30 cellular contexts compared by ENCODE assay signal in the genomic region with DNA sequence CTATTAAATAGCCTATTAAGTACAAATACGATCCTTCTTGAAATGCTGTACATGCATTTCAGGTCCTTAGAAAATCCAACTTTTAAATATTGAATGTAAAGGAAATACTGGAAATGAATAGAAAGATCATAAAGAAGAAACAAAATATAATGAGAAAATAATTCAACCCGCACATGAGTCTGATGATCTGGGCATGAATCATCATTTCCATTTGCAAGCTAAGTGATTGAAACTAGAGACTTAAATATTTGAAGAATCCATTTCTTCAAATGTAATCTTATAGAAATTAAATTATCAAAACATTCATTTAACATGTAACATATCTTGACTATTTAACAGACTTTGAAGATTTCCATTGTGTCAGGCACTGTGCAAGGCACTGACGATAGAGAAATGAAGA.
DNase-seq lines count a peak whose midpoint lies in the region; ATAC-seq and TF ChIP-seq lines count a peak whose summit lies in the region.
"Had no signal": no experiment of that assay in that cellular context is flagged by ENCODE, and none has a peak within 500 bp of the region (broad histone marks: within the 10 kb centered on the region; RNA-seq: fewer than 3 reads in every experiment).

No MANE protein-coding gene starts in this region.

- no peaks in the 10 kb centered on the region for H4K20me1 ChIP-seq in GM23248 (ENCODE audit: insufficient read depth)

- no peak overlapping the region for H3K4me2 ChIP-seq in GM23248 (ENCODE audit: unreplicated experiment)

- H3K9me2 ChIP-seq in GM23248 (ENCODE audit: insufficient read depth) = no peaks in the 10 kb centered on the region

- H3F3A ChIP-seq in GM23248 (ENCODE audit: insufficient read depth) = no peaks in the 10 kb centered on the region

- H3K27ac ChIP-seq in GM23248 (no peak overlapping the region), foreskin keratinocyte (no peak overlapping the region)
- H3K27ac ChIP-seq: adrenal gland, epithelial cell of prostate, gastroesophageal sphincter, lower lobe of right lung, psoas muscle, tibial artery had no signal

- H3K4me1 ChIP-seq in GM23248 (ENCODE audit: insufficient read depth) (peaks cover 6% of the 10 kb centered on the region; the same call in 1 of the 2 replicates), foreskin keratinocyte (peaks cover 31% of the 10 kb centered on the region)
- H3K4me1 ChIP-seq: adrenal gland, gastroesophageal sphincter, lower lobe of right lung, psoas muscle, tibial artery had no signal

- H3K4me3 ChIP-seq in GM23248 (no peak overlapping the region), choroid plexus epithelial cell (ENCODE audit: low read depth, low read length) (no peak overlapping the region)
- H3K4me3 ChIP-seq: gastroesophageal sphincter, lower lobe of right lung, psoas muscle, tibial artery had no signal

- H3K36me3 ChIP-seq in GM23248 (ENCODE audit: low read depth) = no peaks in the 10 kb centered on the region
- H3K36me3 ChIP-seq: adrenal gland, gastroesophageal sphincter, lower lobe of right lung, tibial artery had no signal

- H3K79me2 ChIP-seq in GM23248 (ENCODE audit: insufficient read depth) = no peaks in the 10 kb centered on the region

- no peaks in the 10 kb centered on the region for H3K27me3 ChIP-seq in GM23248 (replicated peaks; ENCODE audit: insufficient read depth)
- no peaks in the 10 kb centered on the region for H3K27me3 ChIP-seq in foreskin keratinocyte
- H3K27me3 ChIP-seq: adrenal gland, gastroesophageal sphincter, tibial artery had no signal

- no peak overlapping the region for H3K9ac ChIP-seq in GM23248

- no peak overlapping the region for H2AFZ ChIP-seq in GM23248

- 67 to 75% methylated on average over 3 of the region's 3 CpGs for WGBS in GM23248 (ENCODE audit: low coverage in 1 of 2, low lambda C conversion rate in 2 of 2, missing lambda C conversion rate in 2 of 2), 2 experiments

- H3K9me3 ChIP-seq in GM23248 (ENCODE audit: low read depth) = no peaks in the 10 kb centered on the region
- H3K9me3 ChIP-seq: adrenal gland, gastroesophageal sphincter, lower lobe of right lung, psoas muscle, tibial artery had no signal

- DNase-seq in GM23248 = peak; percentile 59
- peak; percentile 9 for DNase-seq in NCI-H226
- peak; percentile 58 for DNase-seq in choroid plexus epithelial cell (ENCODE audit: low read depth)
- peak in 1 of 2 donors; percentile 32 for DNase-seq in foreskin keratinocyte
- DNase-seq in A172 (ENCODE audit: low spot score) = no peak
- DNase-seq: activated CD4-positive, alpha-beta memory T cell treated with anti-CD3 and anti-CD28 coated beads, Interleukin-2, amount 10 ng/mL, durations not matched to agents 7 days and 5 days; activated CD8-positive, alpha-beta memory T cell treated with anti-CD3 and anti-CD28 coated beads, Interleukin-2, amount 50 U/mL, for 4 hours; activated naive CD4-positive, alpha-beta T cell treated with Interleukin-2 at 50 U/mL for 16 hours; adrenal gland; CD4-positive, alpha-beta memory T cell; effector CD4-positive, alpha-beta T cell; KG1; lower lobe of right lung; MM.1S; naive thymus-derived CD8-positive, alpha-beta T cell; NCI-H1417 treated with DMSO at 0.1 percent for 48 hours; NCI-H2029 treated with DMSO at 0.1 percent for 48 hours; NCI-H526 treated with DMSO at 0.1 percent for 48 hours; nucleus accumbens; psoas muscle; SHP77; stimulated activated CD4-positive, alpha-beta T cell treated with anti-CD3 and anti-CD28 coated beads, Interleukin-15, amount 100 ng/mL, for 24 hours; stimulated activated CD4-positive, alpha-beta T cell treated with anti-CD3 and anti-CD28 coated beads, Interleukin-4, amount 100 ng/mL, for 4 hours; SW 1271; tibial artery had no signal

- no peak for TF ChIP-seq CTCF in choroid plexus epithelial cell (conservative IDR thresholded peaks at IDR 0.05; ENCODE audit: low read depth, low read length)
- no peak for TF ChIP-seq CTCF in foreskin keratinocyte (conservative IDR thresholded peaks at IDR 0.05)

- in situ Hi-C loops in GM23248 (cut with MboI) = no loop called here

- ATAC-seq in foreskin keratinocyte (peak; percentile 50), HG03108 (IDR thresholded peaks at IDR 0.05; ENCODE audit: unreplicated experiment) (no peak), HG03196 (IDR thresholded peaks at IDR 0.05; ENCODE audit: unreplicated experiment) (no peak), GM19463 (IDR thresholded peaks at IDR 0.05; ENCODE audit: unreplicated experiment) (no peak)
- ATAC-seq: gastroesophageal sphincter; lower lobe of right lung; naive thymus-derived CD8-positive, alpha-beta T cell; psoas muscle had no signal
